ENCODE assay signal across 9 cellular contexts in the genomic region with DNA sequence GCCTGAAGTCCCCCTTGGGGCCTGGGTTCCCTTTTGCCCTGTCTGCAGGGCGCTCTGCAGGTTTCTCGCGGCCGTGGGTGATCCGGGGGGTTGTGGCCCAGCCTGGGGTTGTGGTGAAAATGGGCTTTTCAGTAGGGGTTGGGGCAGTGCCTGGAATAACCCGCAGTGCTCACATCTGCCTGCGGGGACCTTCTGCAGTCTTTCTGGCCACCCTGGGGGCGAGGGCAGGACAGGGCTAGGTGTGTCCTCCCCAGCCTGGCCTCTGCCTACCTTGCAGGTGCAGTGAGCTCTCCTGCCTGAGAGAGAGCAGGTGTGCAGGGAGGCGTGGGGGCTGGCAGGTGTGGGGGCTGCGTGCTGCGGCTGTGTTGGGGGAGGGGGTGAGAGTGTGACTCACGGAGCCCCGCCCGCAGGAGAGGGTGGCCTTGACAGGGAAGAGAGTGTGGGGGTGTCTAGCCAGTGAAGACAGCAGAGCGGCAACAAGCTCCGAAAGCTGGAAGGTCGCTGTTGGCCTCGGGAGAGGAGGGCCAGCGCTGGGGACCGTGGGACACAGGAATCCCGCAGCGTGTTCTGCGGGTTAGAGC.
DNase-seq lines count a peak whose midpoint lies in the region; ATAC-seq and TF ChIP-seq lines count a peak whose summit lies in the region.
"Had no signal": no experiment of that assay in that cellular context is flagged by ENCODE, and none has a peak within 500 bp of the region (broad histone marks: within the 10 kb centered on the region; RNA-seq: fewer than 3 reads in every experiment).

No MANE protein-coding gene starts in this region.

- DNase-seq in activated CD4-positive, alpha-beta T cell treated with anti-CD3 and anti-CD28 coated beads for 4 hours, result peak; percentile 37 to 41
- no peak for DNase-seq in activated CD4-positive, alpha-beta T cell treated with anti-CD3 and anti-CD28 coated beads for 1 hour
- DNase-seq in NCI-H2196 (lab: John Stamatoyannopoulos, UW; ENCODE audit: unreplicated experiment), result peak; percentile 42
- DNase-seq in ovary, result peak in 4 of 5 donors; percentile 25 to 52 (median 40)
- DNase-seq in activated effector memory CD4-positive, alpha-beta T cell treated with anti-CD3 and anti-CD28 coated beads, Interleukin-2, amount 50 U/mL, for 16 hours, result no peak
- no peak for DNase-seq in mammary epithelial cell
- DNase-seq: SW 1271 had no signal

- H3K4me2 ChIP-seq in mammary epithelial cell (ENCODE audit: insufficient read depth, low read depth, low read length), result no peak overlapping the region

- H4K20me1 ChIP-seq in mammary epithelial cell (ENCODE audit: insufficient read depth, low read length), result no peaks in the 10 kb centered on the region

- in situ Hi-C loops in mammary epithelial cell (cut with MboI; ENCODE audit: low sequenced_read_pairs in 2 of 2), result no loop called here

- CTCF ChIA-PET in mammary epithelial cell (lab: Charles Lee; ENCODE audit: low non-redundant PET), result no interaction called here

- TF ChIP-seq CTCF in ovary (IDR thresholded peaks at IDR 0.05) (no peak), mammary epithelial cell (conservative IDR thresholded peaks at IDR 0.05 in 1 of 2, IDR thresholded peaks at IDR 0.05 in 1 of 2; ENCODE audit: extremely low read depth in 1 of 2, insufficient read depth in 1 of 2, low read depth in 1 of 2, low read length in 2 of 2) (no peak)

- TF ChIP-seq EP300 in ovary (IDR thresholded peaks at IDR 0.05), result no peak

- H3K27ac ChIP-seq in ovary (no peak overlapping the region), mammary epithelial cell (ENCODE audit: insufficient read depth, low read depth, low read length) (no peak overlapping the region)

- intact Hi-C loops in ovary (cut with DNase I), result loop anchor here in 1 of 4 donors (5.0 kb wide), 1 partner anchor 369 kb away; no protein-coding TSS in a partner anchor
- intact Hi-C loops in mammary epithelial cell (cut with micrococcal nuclease), result loop anchor here (10.0 kb wide), 1 partner anchor 367 kb away; no protein-coding TSS in a partner anchor

- no peaks in the 10 kb centered on the region for H3K27me3 ChIP-seq in ovary
- H3K27me3 ChIP-seq in mammary epithelial cell (ENCODE audit: insufficient read depth, low read length), result peaks cover 13% of the 10 kb centered on the region

- dilution Hi-C loops in mammary epithelial cell (cut with HindIII; ENCODE audit: low sequenced_read_pairs), result no loop called here

- TF ChIP-seq POLR2A in ovary (IDR thresholded peaks at IDR 0.05), result no peak

- H3K36me3 ChIP-seq in ovary, result no peaks in the 10 kb centered on the region
- H3K36me3 ChIP-seq in mammary epithelial cell (ENCODE audit: insufficient read depth, low read length), result no peaks in the 10 kb centered on the region

- no peaks in the 10 kb centered on the region for H3K79me2 ChIP-seq in mammary epithelial cell (ENCODE audit: insufficient read depth, low read length)

- peaks cover 7% of the 10 kb centered on the region for H3K4me1 ChIP-seq in ovary (ENCODE audit: insufficient read depth)
- H3K4me1 ChIP-seq in mammary epithelial cell (ENCODE audit: insufficient read depth, low read length), result no peaks in the 10 kb centered on the region

- H2AFZ ChIP-seq in mammary epithelial cell (ENCODE audit: low read depth, low read length), result no peak overlapping the region

- H3K9ac ChIP-seq in mammary epithelial cell (ENCODE audit: insufficient read depth, low read length), result no peak overlapping the region

- peak; percentile 6 for ATAC-seq in esophagus mucosa
- no peak for ATAC-seq in HG02852 (IDR thresholded peaks at IDR 0.05; ENCODE audit: unreplicated experiment)

- WGBS in ovary, 3 donors, result 6% methylated on average over 22 to 23 of the region's 23 CpGs
- 68% methylated on average over 10 of the region's 23 CpGs for WGBS in mammary epithelial cell (ENCODE audit: low coverage, missing lambda C conversion rate)

- H3K9me3 ChIP-seq in ovary (no peaks in the 10 kb centered on the region), mammary epithelial cell (replicated peaks; ENCODE audit: insufficient read depth, low read length) (no peaks in the 10 kb centered on the region)

- no peak overlapping the region for H3K4me3 ChIP-seq in ovary
- H3K4me3 ChIP-seq in mammary epithelial cell (replicated peaks in 1 of 3; ENCODE audit: insufficient read depth in 1 of 3, low read depth in 2 of 3, low read length in 3 of 3), result no peak overlapping the region

- no TSS peak for BruUV-seq in mammary epithelial cell (replicated peaks; lab: Mats Ljungman, UMichigan)

Comparison
In these comparisons a context has a peak if more than half of its experiments do, and no peak if none do; other contexts are left out.
1. DNase-seq: peak in activated CD4-positive, alpha-beta T cell treated with anti-CD3 and anti-CD28 coated beads for 4 hours (2 of 2), NCI-H2196 (single experiment) and ovary (4 of 5); none in activated CD4-positive, alpha-beta T cell treated with anti-CD3 and anti-CD28 coated beads for 1 hour (single experiment), activated effector memory CD4-positive, alpha-beta T cell treated with anti-CD3 and anti-CD28 coated beads, Interleukin-2, amount 50 U/mL, for 16 hours (single experiment) and mammary epithelial cell (single experiment).